ENCODE assay signal across 9 cellular contexts in the genomic region with DNA sequence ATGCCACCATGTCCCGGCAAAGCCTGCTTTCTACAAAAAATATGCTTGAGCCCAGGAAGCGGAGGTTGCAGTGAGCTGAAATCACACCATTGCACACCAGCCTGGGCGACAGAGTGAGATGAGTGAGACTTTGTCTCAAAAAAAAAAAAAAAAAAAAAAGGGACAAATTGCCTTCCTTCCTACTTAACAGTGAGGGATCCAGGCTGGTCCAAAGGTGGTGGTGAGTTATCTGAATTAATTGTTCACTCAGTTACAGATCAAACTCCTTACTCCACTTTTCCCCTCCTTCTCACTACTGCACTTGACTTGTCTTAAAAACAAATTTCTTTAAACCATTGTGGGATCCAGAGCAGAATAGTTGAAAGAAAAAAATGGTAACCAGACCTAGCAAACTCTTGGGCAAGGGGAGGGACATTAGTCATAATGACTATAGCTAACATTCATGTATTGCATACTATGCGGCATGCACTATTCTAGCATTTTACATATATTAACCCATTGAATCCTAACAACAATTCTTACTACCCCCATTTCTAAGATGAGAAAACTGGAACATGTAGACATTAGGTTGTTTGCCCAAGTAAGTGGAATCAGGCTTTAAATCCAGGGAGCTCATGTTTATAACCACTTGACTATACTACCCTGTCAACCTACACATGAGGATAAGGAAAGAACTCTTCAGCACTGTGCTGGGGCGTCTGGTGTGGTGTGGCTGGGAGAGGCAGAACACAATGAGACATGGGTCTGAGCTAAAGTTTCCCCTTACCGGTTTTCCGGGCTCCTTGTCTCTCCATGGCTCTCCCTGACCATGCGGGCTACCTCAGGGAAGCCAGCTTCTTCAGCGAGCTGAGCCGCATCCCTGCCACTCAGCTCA. TPM values are rescaled to one million over a fixed set of nuclear protein-coding genes. Genes with fewer than 3 reads are reported as not detected.
A peak's percentile ranks its signal among the peaks of the same experiment; 100 is the strongest.
DNase-seq lines count a peak whose midpoint lies in the region; ATAC-seq and TF ChIP-seq lines count a peak whose summit lies in the region.
"Had no signal": no experiment of that assay in that cellular context is flagged by ENCODE, and none has a peak within 500 bp of the region (broad histone marks: within the 10 kb centered on the region; RNA-seq: fewer than 3 reads in every experiment).

No MANE protein-coding gene starts in this region.

- H3K4me1 ChIP-seq in A673 (ENCODE audit: insufficient read depth, low read length, poor library complexity, severe bottlenecking) (peaks cover 32% of the 10 kb centered on the region), HUES6 (ENCODE audit: control insufficient read depth, insufficient read depth, low read length) (peaks cover 26% of the 10 kb centered on the region), mucosa of rectum (ENCODE audit: control insufficient read depth in 2 of 2, insufficient read depth in 2 of 2, low read length in 2 of 2) (peaks cover 35 to 47% of the 10 kb centered on the region in 2 donors)

- in situ Hi-C loops in brain microvascular endothelial cell (cut with HindIII; ENCODE audit: low pct_ligation_motif_present, low sequenced_read_pairs), result no loop called here

- CTCF ChIA-PET in A673 (lab: Charles Lee), result interaction anchor here (0.6 kb wide), 1 partner anchor 43 kb away, joined by 7 read pairs; the partner anchor contains the start of gene PRRC2A

- no peaks in the 10 kb centered on the region for H3K9me3 ChIP-seq in A673 (ENCODE audit: low read depth, low read length, poor library complexity, severe bottlenecking)
- H3K9me3 ChIP-seq in HUES6 (ENCODE audit: control insufficient read depth, insufficient read depth, low read depth, low read length), result no peaks in the 10 kb centered on the region
- H3K9me3 ChIP-seq in mucosa of rectum (ENCODE audit: control insufficient read depth in 2 of 2, low read length in 2 of 2), result no peaks in the 10 kb centered on the region

- H3K27me3 ChIP-seq in A673 (replicated peaks; ENCODE audit: insufficient read depth, low read depth, low read length, poor library complexity) (no peaks in the 10 kb centered on the region), HUES6 (ENCODE audit: control insufficient read depth, insufficient read depth, low read length) (no peaks in the 10 kb centered on the region), brain microvascular endothelial cell (replicated peaks) (no peaks in the 10 kb centered on the region), mucosa of rectum (ENCODE audit: control insufficient read depth in 2 of 2, insufficient read depth in 2 of 2, low read length in 2 of 2) (no peaks in the 10 kb centered on the region)

- H3K4me3 ChIP-seq in A673 (ENCODE audit: low read depth, low read length, poor library complexity, severe bottlenecking) (peak overlapping the region; percentile 94), HUES6 (ENCODE audit: low read depth, low read length) (peak overlapping the region; percentile 89), brain microvascular endothelial cell (ENCODE audit: low read depth, low read length) (peak overlapping the region; percentile 77), mucosa of rectum (ENCODE audit: low read length in 2 of 2) (peak overlapping the region; percentile 88 to 95)

- H3K36me3 ChIP-seq in A673 (ENCODE audit: insufficient read depth, low read length, poor library complexity, severe bottlenecking), result peaks cover 30% of the 10 kb centered on the region
- peaks cover 42% of the 10 kb centered on the region for H3K36me3 ChIP-seq in HUES6 (ENCODE audit: control insufficient read depth, insufficient read depth, low read length)
- H3K36me3 ChIP-seq in brain microvascular endothelial cell (replicated peaks), result peaks cover 27% of the 10 kb centered on the region
- peaks cover 12 to 30% of the 10 kb centered on the region in 2 donors for H3K36me3 ChIP-seq in mucosa of rectum (ENCODE audit: control insufficient read depth in 2 of 2, insufficient read depth in 2 of 2, low read length in 2 of 2)

- H3K27ac ChIP-seq in A673 (ENCODE audit: low read depth, low read length, poor library complexity, severe bottlenecking) (peak overlapping the region; percentile 97), HUES6 (ENCODE audit: low read depth, low read length) (no peak overlapping the region), brain microvascular endothelial cell (peak overlapping the region; percentile 72), mucosa of rectum (ENCODE audit: low read depth in 2 of 2, low read length in 2 of 2) (peak overlapping the region in 1 of 2 donors; percentile 99)

- no TSS peak for BruUV-seq in A673 (replicated peaks; lab: Mats Ljungman, UMichigan)

- no peak for ATAC-seq in HG03439 (IDR thresholded peaks at IDR 0.05; ENCODE audit: unreplicated experiment)
- no peak for ATAC-seq in HG03442 (IDR thresholded peaks at IDR 0.05; ENCODE audit: unreplicated experiment)

- TF ChIP-seq CTCF in A673 (conservative IDR thresholded peaks at IDR 0.05; ENCODE audit: low read depth, low read length) (no peak), brain microvascular endothelial cell (IDR thresholded peaks at IDR 0.05; ENCODE audit: low read depth, low read length, missing control alignments) (no peak)

- intact Hi-C loops in A673 (cut with micrococcal nuclease; ENCODE audit: unreplicated experiment), result loop anchor here (5.0 kb wide), 1 partner anchor 41 kb away; the partner anchor contains the start of gene PRRC2A

- POLR2A ChIA-PET in A673 (lab: Charles Lee; ENCODE audit: low non-redundant PET), result interaction anchor here (0.6 kb wide), 1 partner anchor 11 kb away, joined by 3 read pairs; the partner anchor contains the start of gene BAG6

- H3K9ac ChIP-seq in HUES6 (ENCODE audit: low read length), result peak overlapping the region; percentile 96
- H3K9ac ChIP-seq in mucosa of rectum (ENCODE audit: low read depth in 1 of 2, low read length in 2 of 2), result peak overlapping the region; percentile 17 to 95

- DNase-seq in A673 (ENCODE audit: low spot score) (no peak), brain microvascular endothelial cell (no peak), midbrain (lab: John Stamatoyannopoulos, UW) (no peak), DMS153 treated with DMSO at 0.1 percent for 48 hours (lab: John Stamatoyannopoulos, UW; ENCODE audit: unreplicated experiment) (no peak)
- DNase-seq: SHP77 treated with DMSO at 0.1 percent for 48 hours had no signal

RNA-seq across cellular contexts. Expression of gene GPANK1, which starts 1.5 kb away (rescaled TPM):
- total RNA-seq in A673 (2021), result 27.7 and 32.0 TPM in 2 replicates

RNA-seq across cellular contexts. Expression of gene CSNK2B, which starts 2.6 kb away (rescaled TPM):
- total RNA-seq in A673 (2021), result 252 and 253 TPM in 2 replicates

RNA-seq across cellular contexts. Expression of gene C6orf47, which starts 2.7 kb away (rescaled TPM):
- total RNA-seq in A673 (2021), result 20.1 and 21.3 TPM in 2 replicates

RNA-seq across cellular contexts. Expression of gene LY6G5B, which starts 6.5 kb away (rescaled TPM):
- total RNA-seq in A673 (2021), result 18.9 and 19.4 TPM in 2 replicates

RNA-seq across cellular contexts. Expression of gene APOM, which starts 7.6 kb away (rescaled TPM):
- total RNA-seq in A673 (2021), result 2.5 and 4.8 TPM in 2 replicates
